22 cellular contexts compared by ENCODE assay signal in the genomic region with DNA sequence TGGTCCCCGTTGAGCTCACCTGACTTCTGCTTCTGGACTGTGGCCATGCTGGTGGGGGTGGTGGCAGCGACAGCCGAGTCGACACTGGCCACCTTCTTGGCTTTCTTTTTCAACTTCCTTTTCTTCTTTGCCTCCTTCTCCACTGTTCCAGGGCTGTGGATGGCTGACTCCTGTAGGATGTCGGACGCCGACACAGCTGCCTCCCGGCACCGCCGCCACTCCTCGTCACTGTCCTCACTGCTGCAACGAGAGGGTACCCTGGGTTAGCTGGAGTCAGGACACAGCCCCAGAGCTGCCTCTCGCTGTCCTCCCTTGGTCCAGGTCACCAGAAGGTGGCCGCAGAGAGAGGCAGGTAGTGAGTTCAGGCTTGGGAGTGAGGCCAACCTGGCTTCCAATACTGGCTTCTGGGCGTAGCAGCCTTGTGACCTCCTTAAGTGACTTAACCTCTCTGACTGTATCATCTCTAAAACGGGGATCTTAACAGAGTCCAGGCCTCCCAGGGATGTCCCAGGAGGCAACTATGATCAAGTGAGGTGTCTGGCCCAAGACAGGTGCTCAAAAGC. TPM values are rescaled to one million over a fixed set of nuclear protein-coding genes. Genes with fewer than 3 reads are reported as not detected.
"Had no signal": no experiment of that assay in that cellular context is flagged by ENCODE, and none has a peak within 500 bp of the region (broad histone marks: within the 10 kb centered on the region; RNA-seq: fewer than 3 reads in every experiment).

No MANE protein-coding gene starts in this region.

- H3K4me2 ChIP-seq: hepatocyte had no signal

- H2AFZ ChIP-seq: hepatocyte had no signal

- H3K79me2 ChIP-seq: hepatocyte had no signal

- H3K9me3 Mint-ChIP-seq: dendritic cell treated with granulocyte-macrophage colony-stimulating factor and Interleukin-4, amounts not matched to agents 40 ng/mL and 50 ng/mL, for 4 days; endodermal cell; naive thymus-derived CD8-positive, alpha-beta T cell had no signal

- H3K9me3 ChIP-seq: sigmoid colon, tibial artery, upper lobe of left lung, vagina had no signal

- H3K4me1 ChIP-seq: sigmoid colon had no signal

- H3K4me3 ChIP-seq: hepatocyte, sigmoid colon, skin epidermis, tibial artery, upper lobe of left lung, vagina had no signal

- H3K27ac ChIP-seq: hepatocyte, sigmoid colon, tibial artery, upper lobe of left lung, vagina had no signal

- ATAC-seq: naive thymus-derived CD8-positive, alpha-beta T cell had no signal

- FAIRE-seq: colon, endothelial cell of umbilical vein had no signal

- DNase-seq: foreskin melanocyte; head of caudate nucleus; mammary epithelial cell; naive thymus-derived CD8-positive, alpha-beta T cell; posterior cingulate gyrus; sigmoid colon; stimulated activated CD4-positive, alpha-beta T cell treated with anti-CD3 and anti-CD28 coated beads, Interleukin-12 subunit alpha, Interleukin-12 subunit beta, amount 100 ng/mL, for 4 hours; stimulated activated naive CD4-positive, alpha-beta T cell treated with Interleukin-2 at 50 U/mL for 16 hours; tibial artery had no signal

- H3K27ac Mint-ChIP-seq: dendritic cell treated with granulocyte-macrophage colony-stimulating factor and Interleukin-4, amounts not matched to agents 40 ng/mL and 50 ng/mL, for 4 days had no signal

- H3K27me3 Mint-ChIP-seq: dendritic cell treated with granulocyte-macrophage colony-stimulating factor and Interleukin-4, amounts not matched to agents 40 ng/mL and 50 ng/mL, for 4 days; naive thymus-derived CD8-positive, alpha-beta T cell had no signal

- H3K27me3 ChIP-seq: hepatocyte, upper lobe of left lung, vagina had no signal

- H3K4me3 Mint-ChIP-seq: dendritic cell treated with granulocyte-macrophage colony-stimulating factor and Interleukin-4, amounts not matched to agents 40 ng/mL and 50 ng/mL, for 4 days; endodermal cell; naive thymus-derived CD8-positive, alpha-beta T cell had no signal

RNA-seq across cellular contexts. Expression of gene HNF1A, which starts 26.0 kb away (rescaled TPM):
- total RNA-seq: endothelial cell of umbilical vein; mammary epithelial cell; mesenteric fat pad; mononuclear cell; naive thymus-derived CD8-positive, alpha-beta T cell; osteocyte; pulmonary artery endothelial cell; temporal lobe; vagina had no signal

RNA-seq across cellular contexts. Expression of gene OASL, which starts 34.7 kb away (rescaled TPM):
- total RNA-seq: endodermal cell had no signal
